ENCODE assay signal across 1 cellular context in the genomic region with DNA sequence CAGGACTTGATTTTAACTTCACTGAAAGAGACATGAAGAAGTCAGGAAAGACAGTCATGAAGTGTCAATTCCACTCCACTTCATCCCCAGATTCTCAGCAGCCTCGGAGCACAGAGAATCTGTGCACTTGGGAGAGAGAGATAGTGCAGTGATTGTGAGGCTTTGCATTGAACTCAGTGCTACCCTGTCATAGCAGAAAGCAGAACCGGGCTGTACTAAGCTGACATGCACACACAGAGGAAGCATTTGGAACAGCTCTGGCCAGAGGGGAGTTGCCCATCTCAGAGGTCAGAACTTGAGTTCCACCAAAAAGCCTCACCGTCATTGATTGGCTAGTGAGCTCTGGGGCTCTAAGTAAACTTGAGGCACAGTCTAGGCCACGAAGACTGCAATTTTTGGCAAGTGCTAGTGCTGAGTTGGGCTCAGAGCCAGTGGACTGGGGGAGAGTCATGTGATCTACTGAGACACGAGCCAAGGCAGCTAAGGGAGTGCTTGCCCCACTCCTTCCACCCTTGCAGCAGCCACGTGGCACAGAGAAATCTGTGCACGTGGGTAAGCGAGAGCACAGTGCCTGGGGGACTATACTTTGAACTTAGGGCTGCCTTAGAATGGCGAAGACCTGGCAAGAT.
TF ChIP-seq lines count a peak whose summit lies in the region.

No MANE protein-coding gene starts in this region.

TF ChIP-seq in GM23338, 12 proteins besides CTCF, POLR2A, EP300 and RAD21:
- TF ChIP-seq, protein P1, sequence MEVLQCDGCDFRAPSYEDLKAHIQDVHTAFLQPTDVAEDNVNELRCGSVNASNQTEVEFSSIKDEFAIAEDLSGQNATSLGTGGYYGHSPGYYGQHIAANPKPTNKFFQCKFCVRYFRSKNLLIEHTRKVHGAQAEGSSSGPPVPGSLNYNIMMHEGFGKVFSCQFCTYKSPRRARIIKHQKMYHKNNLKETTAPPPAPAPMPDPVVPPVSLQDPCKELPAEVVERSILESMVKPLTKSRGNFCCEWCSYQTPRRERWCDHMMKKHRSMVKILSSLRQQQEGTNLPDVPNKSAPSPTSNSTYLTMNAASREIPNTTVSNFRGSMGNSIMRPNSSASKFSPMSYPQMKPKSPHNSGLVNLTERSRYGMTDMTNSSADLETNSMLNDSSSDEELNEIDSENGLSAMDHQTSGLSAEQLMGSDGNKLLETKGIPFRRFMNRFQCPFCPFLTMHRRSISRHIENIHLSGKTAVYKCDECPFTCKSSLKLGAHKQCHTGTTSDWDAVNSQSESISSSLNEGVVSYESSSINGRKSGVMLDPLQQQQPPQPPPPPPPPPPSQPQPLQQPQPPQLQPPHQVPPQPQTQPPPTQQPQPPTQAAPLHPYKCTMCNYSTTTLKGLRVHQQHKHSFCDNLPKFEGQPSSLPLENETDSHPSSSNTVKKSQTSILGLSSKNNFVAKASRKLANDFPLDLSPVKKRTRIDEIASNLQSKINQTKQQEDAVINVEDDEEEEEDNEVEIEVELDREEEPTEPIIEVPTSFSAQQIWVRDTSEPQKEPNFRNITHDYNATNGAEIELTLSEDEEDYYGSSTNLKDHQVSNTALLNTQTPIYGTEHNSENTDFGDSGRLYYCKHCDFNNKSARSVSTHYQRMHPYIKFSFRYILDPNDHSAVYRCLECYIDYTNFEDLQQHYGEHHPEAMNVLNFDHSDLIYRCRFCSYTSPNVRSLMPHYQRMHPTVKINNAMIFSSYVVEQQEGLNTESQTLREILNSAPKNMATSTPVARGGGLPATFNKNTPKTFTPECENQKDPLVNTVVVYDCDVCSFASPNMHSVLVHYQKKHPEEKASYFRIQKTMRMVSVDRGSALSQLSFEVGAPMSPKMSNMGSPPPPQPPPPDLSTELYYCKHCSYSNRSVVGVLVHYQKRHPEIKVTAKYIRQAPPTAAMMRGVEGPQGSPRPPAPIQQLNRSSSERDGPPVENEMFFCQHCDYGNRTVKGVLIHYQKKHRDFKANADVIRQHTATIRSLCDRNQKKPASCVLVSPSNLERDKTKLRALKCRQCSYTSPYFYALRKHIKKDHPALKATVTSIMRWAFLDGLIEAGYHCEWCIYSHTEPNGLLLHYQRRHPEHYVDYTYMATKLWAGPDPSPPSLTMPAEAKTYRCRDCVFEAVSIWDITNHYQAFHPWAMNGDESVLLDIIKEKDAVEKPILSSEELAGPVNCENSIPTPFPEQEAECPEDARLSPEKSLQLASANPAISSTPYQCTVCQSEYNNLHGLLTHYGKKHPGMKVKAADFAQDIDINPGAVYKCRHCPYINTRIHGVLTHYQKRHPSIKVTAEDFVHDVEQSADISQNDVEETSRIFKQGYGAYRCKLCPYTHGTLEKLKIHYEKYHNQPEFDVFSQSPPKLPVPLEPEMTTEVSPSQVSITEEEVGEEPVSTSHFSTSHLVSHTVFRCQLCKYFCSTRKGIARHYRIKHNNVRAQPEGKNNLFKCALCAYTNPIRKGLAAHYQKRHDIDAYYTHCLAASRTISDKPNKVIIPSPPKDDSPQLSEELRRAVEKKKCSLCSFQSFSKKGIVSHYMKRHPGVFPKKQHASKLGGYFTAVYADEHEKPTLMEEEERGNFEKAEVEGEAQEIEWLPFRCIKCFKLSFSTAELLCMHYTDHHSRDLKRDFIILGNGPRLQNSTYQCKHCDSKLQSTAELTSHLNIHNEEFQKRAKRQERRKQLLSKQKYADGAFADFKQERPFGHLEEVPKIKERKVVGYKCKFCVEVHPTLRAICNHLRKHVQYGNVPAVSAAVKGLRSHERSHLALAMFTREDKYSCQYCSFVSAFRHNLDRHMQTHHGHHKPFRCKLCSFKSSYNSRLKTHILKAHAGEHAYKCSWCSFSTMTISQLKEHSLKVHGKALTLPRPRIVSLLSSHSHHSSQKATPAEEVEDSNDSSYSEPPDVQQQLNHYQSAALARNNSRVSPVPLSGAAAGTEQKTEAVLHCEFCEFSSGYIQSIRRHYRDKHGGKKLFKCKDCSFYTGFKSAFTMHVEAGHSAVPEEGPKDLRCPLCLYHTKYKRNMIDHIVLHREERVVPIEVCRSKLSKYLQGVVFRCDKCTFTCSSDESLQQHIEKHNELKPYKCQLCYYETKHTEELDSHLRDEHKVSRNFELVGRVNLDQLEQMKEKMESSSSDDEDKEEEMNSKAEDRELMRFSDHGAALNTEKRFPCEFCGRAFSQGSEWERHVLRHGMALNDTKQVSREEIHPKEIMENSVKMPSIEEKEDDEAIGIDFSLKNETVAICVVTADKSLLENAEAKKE (CRISPR knock-in tag; IDR thresholded peaks at IDR 0.05), result no peak
- TF ChIP-seq ZNF114 (CRISPR knock-in tag; IDR thresholded peaks at IDR 0.05) (no peak), STAT1 (IDR thresholded peaks at IDR 0.05; ENCODE audit: unreplicated experiment) (no peak), NANOG (IDR thresholded peaks at IDR 0.05; ENCODE audit: borderline replicate concordance) (no peak), ZNF331 (CRISPR knock-in tag; IDR thresholded peaks at IDR 0.05; ENCODE audit: low read depth) (no peak), POLR2AphosphoS5 (IDR thresholded peaks at IDR 0.05; ENCODE audit: low read depth) (no peak), EZH2phosphoT487 (IDR thresholded peaks at IDR 0.05; ENCODE audit: unreplicated experiment) (no peak), EZH2 (IDR thresholded peaks at IDR 0.05; ENCODE audit: low read depth, unreplicated experiment) (no peak), CREB1 (CRISPR knock-in tag; IDR thresholded peaks at IDR 0.05; ENCODE audit: low read depth) (no peak), JUNB (IDR thresholded peaks at IDR 0.05; ENCODE audit: unreplicated experiment) (no peak)
- TF ChIP-seq, protein P2, sequence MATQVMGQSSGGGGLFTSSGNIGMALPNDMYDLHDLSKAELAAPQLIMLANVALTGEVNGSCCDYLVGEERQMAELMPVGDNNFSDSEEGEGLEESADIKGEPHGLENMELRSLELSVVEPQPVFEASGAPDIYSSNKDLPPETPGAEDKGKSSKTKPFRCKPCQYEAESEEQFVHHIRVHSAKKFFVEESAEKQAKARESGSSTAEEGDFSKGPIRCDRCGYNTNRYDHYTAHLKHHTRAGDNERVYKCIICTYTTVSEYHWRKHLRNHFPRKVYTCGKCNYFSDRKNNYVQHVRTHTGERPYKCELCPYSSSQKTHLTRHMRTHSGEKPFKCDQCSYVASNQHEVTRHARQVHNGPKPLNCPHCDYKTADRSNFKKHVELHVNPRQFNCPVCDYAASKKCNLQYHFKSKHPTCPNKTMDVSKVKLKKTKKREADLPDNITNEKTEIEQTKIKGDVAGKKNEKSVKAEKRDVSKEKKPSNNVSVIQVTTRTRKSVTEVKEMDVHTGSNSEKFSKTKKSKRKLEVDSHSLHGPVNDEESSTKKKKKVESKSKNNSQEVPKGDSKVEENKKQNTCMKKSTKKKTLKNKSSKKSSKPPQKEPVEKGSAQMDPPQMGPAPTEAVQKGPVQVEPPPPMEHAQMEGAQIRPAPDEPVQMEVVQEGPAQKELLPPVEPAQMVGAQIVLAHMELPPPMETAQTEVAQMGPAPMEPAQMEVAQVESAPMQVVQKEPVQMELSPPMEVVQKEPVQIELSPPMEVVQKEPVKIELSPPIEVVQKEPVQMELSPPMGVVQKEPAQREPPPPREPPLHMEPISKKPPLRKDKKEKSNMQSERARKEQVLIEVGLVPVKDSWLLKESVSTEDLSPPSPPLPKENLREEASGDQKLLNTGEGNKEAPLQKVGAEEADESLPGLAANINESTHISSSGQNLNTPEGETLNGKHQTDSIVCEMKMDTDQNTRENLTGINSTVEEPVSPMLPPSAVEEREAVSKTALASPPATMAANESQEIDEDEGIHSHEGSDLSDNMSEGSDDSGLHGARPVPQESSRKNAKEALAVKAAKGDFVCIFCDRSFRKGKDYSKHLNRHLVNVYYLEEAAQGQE (IDR thresholded peaks at IDR 0.05; ENCODE audit: unreplicated experiment), result no peak
- TF ChIP-seq, protein P3, sequence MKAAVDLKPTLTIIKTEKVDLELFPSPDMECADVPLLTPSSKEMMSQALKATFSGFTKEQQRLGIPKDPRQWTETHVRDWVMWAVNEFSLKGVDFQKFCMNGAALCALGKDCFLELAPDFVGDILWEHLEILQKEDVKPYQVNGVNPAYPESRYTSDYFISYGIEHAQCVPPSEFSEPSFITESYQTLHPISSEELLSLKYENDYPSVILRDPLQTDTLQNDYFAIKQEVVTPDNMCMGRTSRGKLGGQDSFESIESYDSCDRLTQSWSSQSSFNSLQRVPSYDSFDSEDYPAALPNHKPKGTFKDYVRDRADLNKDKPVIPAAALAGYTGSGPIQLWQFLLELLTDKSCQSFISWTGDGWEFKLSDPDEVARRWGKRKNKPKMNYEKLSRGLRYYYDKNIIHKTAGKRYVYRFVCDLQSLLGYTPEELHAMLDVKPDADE (IDR thresholded peaks at IDR 0.05), result no peak
